ENCODE assay signal across 10 cellular contexts in genomic region chr20:45320948-45321595, GRCh38. TPM values are rescaled to one million over a fixed set of nuclear protein-coding genes. Genes with fewer than 3 reads are reported as not detected.
DNase-seq lines count a peak whose midpoint lies in the region; ATAC-seq and TF ChIP-seq lines count a peak whose summit lies in the region.
"Had no signal": no experiment of that assay in that cellular context is flagged by ENCODE, and none has a peak within 500 bp of the region (broad histone marks: within the 10 kb centered on the region; RNA-seq: fewer than 3 reads in every experiment).

No MANE protein-coding gene starts in this region.

- H3K9me3 ChIP-seq in SU-DHL-6 (ENCODE audit: insufficient read depth, low read length): no peaks in the 10 kb centered on the region

- peak overlapping the region; percentile 37 to 50 for H3K27ac Mint-ChIP-seq in natural killer cell treated with Interleukin-12 subunit alpha and Interleukin-12 subunit beta and Interleukin-15 and Interleukin-18, amount 100 ng/mL, for 72 hours

- TF ChIP-seq CTCF in SU-DHL-6 (IDR thresholded peaks at IDR 0.05; ENCODE audit: insufficient read depth, low read length, poor library complexity, severe bottlenecking): no peak

- ATAC-seq in GM18858 (IDR thresholded peaks at IDR 0.05; ENCODE audit: unreplicated experiment) (peak; percentile 65), HG03139 (IDR thresholded peaks at IDR 0.05; ENCODE audit: unreplicated experiment) (peak; percentile 58)
- ATAC-seq in natural killer cell treated with Interleukin-12 subunit alpha and Interleukin-12 subunit beta and Interleukin-15 and Interleukin-18, amount 100 ng/mL, for 72 hours: peak; percentile 58 to 69
- ATAC-seq: sciatic nerve had no signal

- no peaks in the 10 kb centered on the region for H3K36me3 ChIP-seq in SU-DHL-6 (ENCODE audit: low read length)

- H3K36me3 Mint-ChIP-seq in natural killer cell treated with Interleukin-12 subunit alpha and Interleukin-12 subunit beta and Interleukin-15 and Interleukin-18, amount 100 ng/mL, for 72 hours: no peaks in the 10 kb centered on the region

- peak overlapping the region; percentile 11; the same call in 1 of the 2 replicates for H3K9ac ChIP-seq in SU-DHL-6 (ENCODE audit: low read length)

- peak overlapping the region; percentile 17 for H3K4me3 Mint-ChIP-seq in natural killer cell treated with Interleukin-12 subunit alpha and Interleukin-12 subunit beta and Interleukin-15 and Interleukin-18, amount 100 ng/mL, for 72 hours

- H4K20me1 ChIP-seq in SU-DHL-6 (ENCODE audit: low read depth, low read length): no peaks in the 10 kb centered on the region

- H3K27ac ChIP-seq in SU-DHL-6 (ENCODE audit: low read depth, low read length): peak overlapping the region; percentile 80
- H3K27ac ChIP-seq in substantia nigra (ENCODE audit: low read depth, low read length, poor library complexity, severe bottlenecking): no peak overlapping the region

- peaks cover 8 to 12% of the 10 kb centered on the region in 2 donors for H3K27me3 Mint-ChIP-seq in natural killer cell treated with Interleukin-12 subunit alpha and Interleukin-12 subunit beta and Interleukin-15 and Interleukin-18, amount 100 ng/mL, for 72 hours

- H3K9me2 ChIP-seq in SU-DHL-6 (replicated peaks; ENCODE audit: insufficient read depth, low read length): no peaks in the 10 kb centered on the region

- peaks cover 19% of the 10 kb centered on the region for H3F3A ChIP-seq in SU-DHL-6 (ENCODE audit: insufficient read depth)

- no peaks in the 10 kb centered on the region for H3K79me2 ChIP-seq in SU-DHL-6 (ENCODE audit: insufficient read depth, low read length)

- no peak overlapping the region for H3K4me3 ChIP-seq in SU-DHL-6 (ENCODE audit: insufficient read depth, low read length, poor library complexity, severe bottlenecking)

- DNase-seq in natural killer cell treated with Interleukin-12 subunit alpha and Interleukin-12 subunit beta and Interleukin-15 and Interleukin-18, amount 100 ng/mL, for 72 hours (ENCODE audit: low spot score): no peak
- DNase-seq in substantia nigra (lab: John Stamatoyannopoulos, UW): no peak
- no peak for DNase-seq in mesenteric fat pad (ENCODE audit: low spot score)
- DNase-seq in effector CD4-positive, alpha-beta T cell: no peak

- no peak overlapping the region for H2AFZ ChIP-seq in SU-DHL-6 (ENCODE audit: low read depth, low read length, severe bottlenecking)

- peaks cover 22% of the 10 kb centered on the region in 2 donors for H3K4me1 Mint-ChIP-seq in natural killer cell treated with Interleukin-12 subunit alpha and Interleukin-12 subunit beta and Interleukin-15 and Interleukin-18, amount 100 ng/mL, for 72 hours (ENCODE audit: low read depth in 2 of 2)

- H3K9me3 Mint-ChIP-seq in natural killer cell treated with Interleukin-12 subunit alpha and Interleukin-12 subunit beta and Interleukin-15 and Interleukin-18, amount 100 ng/mL, for 72 hours: no peaks in the 10 kb centered on the region

- H3K4me2 ChIP-seq in SU-DHL-6 (ENCODE audit: low read depth, low read length, poor library complexity, severe bottlenecking): peak overlapping the region; percentile 49

- H3K27me3 ChIP-seq in SU-DHL-6 (ENCODE audit: low read length): no peaks in the 10 kb centered on the region

RNA-seq across cellular contexts. Expression of gene MATN4, which starts 13.0 kb away (rescaled TPM):
- total RNA-seq in natural killer cell treated with Interleukin-12 subunit alpha and Interleukin-12 subunit beta and Interleukin-15 and Interleukin-18, amount 100 ng/mL, for 72 hours: 1 to 10 TPM in 1 of 2 donors, under 1 TPM in 1; 0.31 to 1.4 TPM
- not detected for total RNA-seq in mesenteric fat pad
- total RNA-seq: epithelial cell of proximal tubule had no signal

RNA-seq across cellular contexts. Expression of gene RBPJL, which starts 14.4 kb away (rescaled TPM):
- total RNA-seq in natural killer cell treated with Interleukin-12 subunit alpha and Interleukin-12 subunit beta and Interleukin-15 and Interleukin-18, amount 100 ng/mL, for 72 hours: not detected
- not detected for total RNA-seq in mesenteric fat pad
- total RNA-seq: epithelial cell of proximal tubule, lower leg skin, sciatic nerve had no signal

RNA-seq across cellular contexts. Expression of gene SDC4, which starts 27.2 kb away (rescaled TPM):
- 10 to 100 TPM; 23.3 to 43.5 TPM for total RNA-seq in natural killer cell treated with Interleukin-12 subunit alpha and Interleukin-12 subunit beta and Interleukin-15 and Interleukin-18, amount 100 ng/mL, for 72 hours
- 81.6 TPM for total RNA-seq in mesenteric fat pad

RNA-seq across cellular contexts. Expression of gene SYS1, which starts 41.9 kb away (rescaled TPM):
- 10 to 100 TPM; 23.3 to 31.4 TPM for total RNA-seq in natural killer cell treated with Interleukin-12 subunit alpha and Interleukin-12 subunit beta and Interleukin-15 and Interleukin-18, amount 100 ng/mL, for 72 hours
- total RNA-seq in mesenteric fat pad: 23.8 TPM

RNA-seq across cellular contexts. Expression of gene TP53TG5, which starts 57.1 kb away (rescaled TPM):
- total RNA-seq in natural killer cell treated with Interleukin-12 subunit alpha and Interleukin-12 subunit beta and Interleukin-15 and Interleukin-18, amount 100 ng/mL, for 72 hours: not detected
- total RNA-seq in mesenteric fat pad: not detected
- total RNA-seq: epithelial cell of proximal tubule, lower leg skin, sciatic nerve had no signal
